1 cellular context compared by ENCODE assay signal in genomic region chr17:6233339-6233738, GRCh38.
TF ChIP-seq lines count a peak whose summit lies in the region.

No MANE protein-coding gene starts in this region.

TF ChIP-seq in H1, 55 proteins besides CTCF, POLR2A, EP300 and RAD21 (continued from another document):
- TF ChIP-seq, protein P1, sequence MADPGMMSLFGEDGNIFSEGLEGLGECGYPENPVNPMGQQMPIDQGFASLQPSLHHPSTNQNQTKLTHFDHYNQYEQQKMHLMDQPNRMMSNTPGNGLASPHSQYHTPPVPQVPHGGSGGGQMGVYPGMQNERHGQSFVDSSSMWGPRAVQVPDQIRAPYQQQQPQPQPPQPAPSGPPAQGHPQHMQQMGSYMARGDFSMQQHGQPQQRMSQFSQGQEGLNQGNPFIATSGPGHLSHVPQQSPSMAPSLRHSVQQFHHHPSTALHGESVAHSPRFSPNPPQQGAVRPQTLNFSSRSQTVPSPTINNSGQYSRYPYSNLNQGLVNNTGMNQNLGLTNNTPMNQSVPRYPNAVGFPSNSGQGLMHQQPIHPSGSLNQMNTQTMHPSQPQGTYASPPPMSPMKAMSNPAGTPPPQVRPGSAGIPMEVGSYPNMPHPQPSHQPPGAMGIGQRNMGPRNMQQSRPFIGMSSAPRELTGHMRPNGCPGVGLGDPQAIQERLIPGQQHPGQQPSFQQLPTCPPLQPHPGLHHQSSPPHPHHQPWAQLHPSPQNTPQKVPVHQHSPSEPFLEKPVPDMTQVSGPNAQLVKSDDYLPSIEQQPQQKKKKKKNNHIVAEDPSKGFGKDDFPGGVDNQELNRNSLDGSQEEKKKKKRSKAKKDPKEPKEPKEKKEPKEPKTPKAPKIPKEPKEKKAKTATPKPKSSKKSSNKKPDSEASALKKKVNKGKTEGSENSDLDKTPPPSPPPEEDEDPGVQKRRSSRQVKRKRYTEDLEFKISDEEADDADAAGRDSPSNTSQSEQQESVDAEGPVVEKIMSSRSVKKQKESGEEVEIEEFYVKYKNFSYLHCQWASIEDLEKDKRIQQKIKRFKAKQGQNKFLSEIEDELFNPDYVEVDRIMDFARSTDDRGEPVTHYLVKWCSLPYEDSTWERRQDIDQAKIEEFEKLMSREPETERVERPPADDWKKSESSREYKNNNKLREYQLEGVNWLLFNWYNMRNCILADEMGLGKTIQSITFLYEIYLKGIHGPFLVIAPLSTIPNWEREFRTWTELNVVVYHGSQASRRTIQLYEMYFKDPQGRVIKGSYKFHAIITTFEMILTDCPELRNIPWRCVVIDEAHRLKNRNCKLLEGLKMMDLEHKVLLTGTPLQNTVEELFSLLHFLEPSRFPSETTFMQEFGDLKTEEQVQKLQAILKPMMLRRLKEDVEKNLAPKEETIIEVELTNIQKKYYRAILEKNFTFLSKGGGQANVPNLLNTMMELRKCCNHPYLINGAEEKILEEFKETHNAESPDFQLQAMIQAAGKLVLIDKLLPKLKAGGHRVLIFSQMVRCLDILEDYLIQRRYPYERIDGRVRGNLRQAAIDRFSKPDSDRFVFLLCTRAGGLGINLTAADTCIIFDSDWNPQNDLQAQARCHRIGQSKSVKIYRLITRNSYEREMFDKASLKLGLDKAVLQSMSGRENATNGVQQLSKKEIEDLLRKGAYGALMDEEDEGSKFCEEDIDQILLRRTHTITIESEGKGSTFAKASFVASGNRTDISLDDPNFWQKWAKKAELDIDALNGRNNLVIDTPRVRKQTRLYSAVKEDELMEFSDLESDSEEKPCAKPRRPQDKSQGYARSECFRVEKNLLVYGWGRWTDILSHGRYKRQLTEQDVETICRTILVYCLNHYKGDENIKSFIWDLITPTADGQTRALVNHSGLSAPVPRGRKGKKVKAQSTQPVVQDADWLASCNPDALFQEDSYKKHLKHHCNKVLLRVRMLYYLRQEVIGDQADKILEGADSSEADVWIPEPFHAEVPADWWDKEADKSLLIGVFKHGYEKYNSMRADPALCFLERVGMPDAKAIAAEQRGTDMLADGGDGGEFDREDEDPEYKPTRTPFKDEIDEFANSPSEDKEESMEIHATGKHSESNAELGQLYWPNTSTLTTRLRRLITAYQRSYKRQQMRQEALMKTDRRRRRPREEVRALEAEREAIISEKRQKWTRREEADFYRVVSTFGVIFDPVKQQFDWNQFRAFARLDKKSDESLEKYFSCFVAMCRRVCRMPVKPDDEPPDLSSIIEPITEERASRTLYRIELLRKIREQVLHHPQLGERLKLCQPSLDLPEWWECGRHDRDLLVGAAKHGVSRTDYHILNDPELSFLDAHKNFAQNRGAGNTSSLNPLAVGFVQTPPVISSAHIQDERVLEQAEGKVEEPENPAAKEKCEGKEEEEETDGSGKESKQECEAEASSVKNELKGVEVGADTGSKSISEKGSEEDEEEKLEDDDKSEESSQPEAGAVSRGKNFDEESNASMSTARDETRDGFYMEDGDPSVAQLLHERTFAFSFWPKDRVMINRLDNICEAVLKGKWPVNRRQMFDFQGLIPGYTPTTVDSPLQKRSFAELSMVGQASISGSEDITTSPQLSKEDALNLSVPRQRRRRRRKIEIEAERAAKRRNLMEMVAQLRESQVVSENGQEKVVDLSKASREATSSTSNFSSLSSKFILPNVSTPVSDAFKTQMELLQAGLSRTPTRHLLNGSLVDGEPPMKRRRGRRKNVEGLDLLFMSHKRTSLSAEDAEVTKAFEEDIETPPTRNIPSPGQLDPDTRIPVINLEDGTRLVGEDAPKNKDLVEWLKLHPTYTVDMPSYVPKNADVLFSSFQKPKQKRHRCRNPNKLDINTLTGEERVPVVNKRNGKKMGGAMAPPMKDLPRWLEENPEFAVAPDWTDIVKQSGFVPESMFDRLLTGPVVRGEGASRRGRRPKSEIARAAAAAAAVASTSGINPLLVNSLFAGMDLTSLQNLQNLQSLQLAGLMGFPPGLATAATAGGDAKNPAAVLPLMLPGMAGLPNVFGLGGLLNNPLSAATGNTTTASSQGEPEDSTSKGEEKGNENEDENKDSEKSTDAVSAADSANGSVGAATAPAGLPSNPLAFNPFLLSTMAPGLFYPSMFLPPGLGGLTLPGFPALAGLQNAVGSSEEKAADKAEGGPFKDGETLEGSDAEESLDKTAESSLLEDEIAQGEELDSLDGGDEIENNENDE (IDR thresholded peaks at IDR 0.05; ENCODE audit: insufficient replicate concordance, low read length), result no peak
- TF ChIP-seq ZNF274 (IDR thresholded peaks at IDR 0.05; ENCODE audit: borderline replicate concordance, extremely low read depth, low read length), result no peak
